ENCODE assay signal across 6 cellular contexts in genomic region chr10:46486459-46486858, GRCh38. TPM values are rescaled to one million over a fixed set of nuclear protein-coding genes. Genes with fewer than 3 reads are reported as not detected.
"Had no signal": no experiment of that assay in that cellular context is flagged by ENCODE, and none has a peak within 500 bp of the region (broad histone marks: within the 10 kb centered on the region; RNA-seq: fewer than 3 reads in every experiment).

No MANE protein-coding gene starts in this region.

RNA-seq across cellular contexts. Expression of gene NPY4R, which starts 20.7 kb away (rescaled TPM):
- total RNA-seq: thoracic aorta, thyroid gland, upper lobe of right lung, ureter, uterus had no signal
- polyA plus RNA-seq: urinary bladder had no signal
